ENCODE assay signal across 9 cellular contexts in genomic region chr2:16553222-16553621, GRCh38.
DNase-seq lines count a peak whose midpoint lies in the region; ATAC-seq and TF ChIP-seq lines count a peak whose summit lies in the region.
"Had no signal": no experiment of that assay in that cellular context is flagged by ENCODE, and none has a peak within 500 bp of the region (broad histone marks: within the 10 kb centered on the region; RNA-seq: fewer than 3 reads in every experiment).

No MANE protein-coding gene starts in this region.

- H3K27ac ChIP-seq in Panc1 (ENCODE audit: low read length) (no peak overlapping the region), ovary (no peak overlapping the region)

- 76 to 77% (median 76%) methylated on average over 4 of the region's 4 CpGs for WGBS in ovary, 3 donors

- TF ChIP-seq CTCF in HFF-Myc (IDR thresholded peaks at IDR 0.05; ENCODE audit: low read depth, low read length, missing control alignments), result peak; percentile 15
- TF ChIP-seq CTCF in Panc1 (IDR thresholded peaks at IDR 0.05), result peak; percentile 67
- TF ChIP-seq CTCF in fibroblast of pulmonary artery (IDR thresholded peaks at IDR 0.05; ENCODE audit: low read length, missing control alignments), result peak; percentile 72
- peak in 1 of 3 donors; percentile 27 for TF ChIP-seq CTCF in ovary (IDR thresholded peaks at IDR 0.05)

- in situ Hi-C loops in Panc1 (cut with HindIII; ENCODE audit: low pct_unique_long_range_greater_than_20kb, low sequenced_read_pairs), result no loop called here

- POLR2A ChIA-PET in Panc1 (lab: Charles Lee), result no interaction called here

- H3K36me3 ChIP-seq in Panc1 (ENCODE audit: control insufficient read depth, insufficient read depth, low read length) (no peaks in the 10 kb centered on the region), ovary (no peaks in the 10 kb centered on the region)

- TF ChIP-seq EP300 in ovary (IDR thresholded peaks at IDR 0.05), result no peak

- no peaks in the 10 kb centered on the region for H3K27me3 ChIP-seq in Panc1 (ENCODE audit: control insufficient read depth, insufficient read depth, low read length)
- no peaks in the 10 kb centered on the region for H3K27me3 ChIP-seq in ovary

- TF ChIP-seq POLR2A in ovary (IDR thresholded peaks at IDR 0.05), result no peak

- no peak for ATAC-seq in Panc1
- ATAC-seq in HG03439 (IDR thresholded peaks at IDR 0.05; ENCODE audit: unreplicated experiment), result no peak

- CTCF ChIA-PET in Panc1 (lab: Charles Lee), result no interaction called here

- H3K4me3 ChIP-seq in HFF-Myc (replicated peaks; ENCODE audit: low read depth, low read length) (no peak overlapping the region), Panc1 (ENCODE audit: low read depth in 2 of 2, low read length in 2 of 2) (no peak overlapping the region), fibroblast of pulmonary artery (replicated peaks; ENCODE audit: low read depth, low read length) (no peak overlapping the region), ovary (no peak overlapping the region)

- DNase-seq in NCI-H1417 (lab: John Stamatoyannopoulos, UW) (peak in 2 of 3 experiments; percentile 50 to 75), NCI-H1417 treated with DMSO at 0.1 percent for 48 hours (lab: John Stamatoyannopoulos, UW) (no peak), HFF-Myc (ENCODE audit: extremely low read depth, low read depth) (no peak), Panc1 (ENCODE audit: low read depth, low spot score) (no peak), fibroblast of pulmonary artery (ENCODE audit: low read depth) (peak; percentile 72), ovary (peak in 3 of 5 donors; percentile 14 to 43 (median 30)), NCI-H2029 (lab: John Stamatoyannopoulos, UW) (no peak)
- DNase-seq: activated B cell treated with CpG ODN at 0.5 μM for 24 hours had no signal

- no peaks in the 10 kb centered on the region for H3K4me1 ChIP-seq in Panc1 (ENCODE audit: control insufficient read depth, insufficient read depth, low read length)
- no peaks in the 10 kb centered on the region for H3K4me1 ChIP-seq in ovary (ENCODE audit: insufficient read depth)

- no TSS peak for BruUV-seq in Panc1 (replicated peaks; lab: Mats Ljungman, UMichigan)

- intact Hi-C loops in Panc1 (cut with micrococcal nuclease; ENCODE audit: unreplicated experiment) (loop anchor here (1.0 kb wide), 1 partner anchor 56 kb away; no protein-coding TSS in a partner anchor), ovary (cut with DNase I) (no loop called here)

- no peaks in the 10 kb centered on the region for H3K9me3 ChIP-seq in Panc1 (ENCODE audit: control insufficient read depth, insufficient read depth, low read depth, low read length)
- no peaks in the 10 kb centered on the region for H3K9me3 ChIP-seq in ovary

Comparison
In these comparisons a context has a peak if more than half of its experiments do, and no peak if none do; other contexts are left out.
1. DNase-seq: peak in NCI-H1417 (2 of 3), fibroblast of pulmonary artery (single experiment) and ovary (3 of 5); none in NCI-H1417 treated with DMSO at 0.1 percent for 48 hours (single experiment), HFF-Myc (single experiment), Panc1 (single experiment) and NCI-H2029 (single experiment).